27 cellular contexts compared by ENCODE assay signal in genomic region chr7:155935005-155935557, GRCh38.
A peak's percentile ranks its signal among the peaks of the same experiment; 100 is the strongest.
DNase-seq lines count a peak whose midpoint lies in the region; ATAC-seq and TF ChIP-seq lines count a peak whose summit lies in the region.
"Had no signal": no experiment of that assay in that cellular context is flagged by ENCODE, and none has a peak within 500 bp of the region (broad histone marks: within the 10 kb centered on the region; RNA-seq: fewer than 3 reads in every experiment).

No MANE protein-coding gene starts in this region.

- ATAC-seq in stimulated activated naive CD8-positive, alpha-beta T cell treated with anti-CD3 and anti-CD28 coated beads, Interleukin-15, amount 100 ng/mL, for 72 hours = peak; percentile 63
- ATAC-seq in stimulated activated naive CD8-positive, alpha-beta T cell treated with anti-CD3 and anti-CD28 coated beads, Interleukin-15, Interleukin-2, amounts not matched to agents 100 U/mL and 50 U/mL, for 24 hours = no peak
- no peak for ATAC-seq in GM18909 (IDR thresholded peaks at IDR 0.05; ENCODE audit: poor library complexity, unreplicated experiment)
- no peak for ATAC-seq in HG03095 (IDR thresholded peaks at IDR 0.05; ENCODE audit: unreplicated experiment)
- ATAC-seq: GM23338, PC-3, Right ventricle myocardium inferior had no signal

- no peak overlapping the region for H3K4me3 Mint-ChIP-seq in stimulated activated naive CD8-positive, alpha-beta T cell treated with anti-CD3 and anti-CD28 coated beads, Interleukin-15, amount 100 ng/mL, for 72 hours
- H3K4me3 Mint-ChIP-seq in endodermal cell = no peak overlapping the region
- H3K4me3 Mint-ChIP-seq: CD14-positive monocyte; CD8-positive, alpha-beta memory T cell; GM23338; H9; HFFc6 had no signal

- no peaks in the 10 kb centered on the region for H3K4me1 ChIP-seq in endodermal cell (ENCODE audit: control insufficient read depth, insufficient read depth, low read length)
- H3K4me1 ChIP-seq: BE2C, SJSA1 had no signal

- no peak overlapping the region for H3K9ac ChIP-seq in endodermal cell (ENCODE audit: extremely low read depth, low read length, poor library complexity, severe bottlenecking)

- no peak overlapping the region for H3K4me3 ChIP-seq in endodermal cell (ENCODE audit: low read length)
- H3K4me3 ChIP-seq: GM23338, MG63, SJSA1 had no signal

- TF ChIP-seq CTCF in endodermal cell (conservative IDR thresholded peaks at IDR 0.05) = no peak

- WGBS in endodermal cell (ENCODE audit: insufficient coverage in 1 of 2, insufficient read length in 1 of 2), 2 experiments = 72 to 78% methylated on average over 2 to 3 of the region's 3 CpGs

- DNase-seq in NCI-H748 (lab: John Stamatoyannopoulos, UW; ENCODE audit: unreplicated experiment) (peak; percentile 35), NCI-H748 treated with DMSO at 0.1 percent for 48 hours (lab: John Stamatoyannopoulos, UW) (no peak), endodermal cell (peak; percentile 4)
- DNase-seq in stimulated activated naive CD8-positive, alpha-beta T cell treated with anti-CD3 and anti-CD28 coated beads, Interleukin-15, amount 100 ng/mL, for 72 hours = no peak
- DNase-seq in stimulated activated naive CD8-positive, alpha-beta T cell treated with anti-CD3 and anti-CD28 coated beads, Interleukin-15, Interleukin-2, amounts not matched to agents 100 U/mL and 50 U/mL, for 24 hours = no peak
- DNase-seq: 8988T; ACHN; BE2C; CD8-positive, alpha-beta memory T cell; DMS153; H9; HFFc6; KG1; MG63; NCI-H1105 treated with DMSO at 0.1 percent for 48 hours; NCI-H146; NCI-H1930; NCI-H2227 treated with DMSO at 0.1 percent for 48 hours; NCI-H510A treated with DMSO at 0.1 percent for 48 hours; NCI-H774; PC-3 had no signal

- peaks cover 37% of the 10 kb centered on the region for H3K27me3 Mint-ChIP-seq in stimulated activated naive CD8-positive, alpha-beta T cell treated with anti-CD3 and anti-CD28 coated beads, Interleukin-15, amount 100 ng/mL, for 72 hours
- H3K27me3 Mint-ChIP-seq in endodermal cell (ENCODE audit: insufficient read depth) = peaks cover 14% of the 10 kb centered on the region

- H3K9me3 ChIP-seq in endodermal cell (ENCODE audit: control insufficient read depth, low read length) = peaks cover 11% of the 10 kb centered on the region
- H3K9me3 ChIP-seq: BE2C, MG63, SJSA1 had no signal

- H3K9me3 Mint-ChIP-seq in stimulated activated naive CD8-positive, alpha-beta T cell treated with anti-CD3 and anti-CD28 coated beads, Interleukin-15, amount 100 ng/mL, for 72 hours = peaks cover 20 to 26% of the 10 kb centered on the region in 2 donors
- H3K9me3 Mint-ChIP-seq in endodermal cell = peaks cover 14% of the 10 kb centered on the region

- no peak overlapping the region for H3K27ac ChIP-seq in endodermal cell (ENCODE audit: low read depth, low read length)
- H3K27ac ChIP-seq: SJSA1 had no signal

- H3K36me3 Mint-ChIP-seq in endodermal cell (ENCODE audit: low read depth) = no peaks in the 10 kb centered on the region
- H3K36me3 Mint-ChIP-seq: CD14-positive monocyte had no signal

- H3K27ac Mint-ChIP-seq in stimulated activated naive CD8-positive, alpha-beta T cell treated with anti-CD3 and anti-CD28 coated beads, Interleukin-15, amount 100 ng/mL, for 72 hours = peak overlapping the region in 1 of 2 donors; percentile 50
- no peak overlapping the region for H3K27ac Mint-ChIP-seq in endodermal cell
- H3K27ac Mint-ChIP-seq: CD14-positive monocyte; CD8-positive, alpha-beta memory T cell; GM23338; H9; HFFc6 had no signal

- H3K27me3 ChIP-seq in endodermal cell (ENCODE audit: control insufficient read depth, insufficient read depth, low read length, poor library complexity, severe bottlenecking) = peaks cover 19% of the 10 kb centered on the region
- H3K27me3 ChIP-seq: MG63 had no signal

- H3K36me3 ChIP-seq in endodermal cell (ENCODE audit: control insufficient read depth, insufficient read depth, low read length) = no peaks in the 10 kb centered on the region
- H3K36me3 ChIP-seq: BE2C, MG63, SJSA1 had no signal

- H3K4me1 Mint-ChIP-seq in stimulated activated naive CD8-positive, alpha-beta T cell treated with anti-CD3 and anti-CD28 coated beads, Interleukin-15, amount 100 ng/mL, for 72 hours = peaks cover 7% of the 10 kb centered on the region
- no peaks in the 10 kb centered on the region for H3K4me1 Mint-ChIP-seq in endodermal cell
- H3K4me1 Mint-ChIP-seq: CD14-positive monocyte; CD8-positive, alpha-beta memory T cell; GM23338; H9 had no signal

Comparison
In these comparisons a context has a peak if more than half of its experiments do, and no peak if none do; other contexts are left out.
1. DNase-seq: peak in NCI-H748 (single experiment) and endodermal cell (single experiment); none in NCI-H748 treated with DMSO at 0.1 percent for 48 hours (single experiment), stimulated activated naive CD8-positive, alpha-beta T cell treated with anti-CD3 and anti-CD28 coated beads, Interleukin-15, amount 100 ng/mL, for 72 hours (0 of 2) and stimulated activated naive CD8-positive, alpha-beta T cell treated with anti-CD3 and anti-CD28 coated beads, Interleukin-15, Interleukin-2, amounts not matched to agents 100 U/mL and 50 U/mL, for 24 hours (single experiment).